1 cellular context compared by ENCODE assay signal in genomic region chr19:51508059-51508733, GRCh38.
A peak's percentile ranks its signal among the peaks of the same experiment; 100 is the strongest.
TF ChIP-seq lines count a peak whose summit lies in the region.

No MANE protein-coding gene starts in this region.

TF ChIP-seq in K562, 482 proteins besides CTCF, POLR2A, EP300 and RAD21 (continued from another document and continues in another):
- TF ChIP-seq ZNF518B (CRISPR knock-in tag; IDR thresholded peaks at IDR 0.05) (no peak), TBP (optimal IDR thresholded peaks at IDR 0.05; ENCODE audit: low read depth, low read length) (peak; percentile 3), HOXB6 (CRISPR knock-in tag; IDR thresholded peaks at IDR 0.05; ENCODE audit: borderline replicate concordance) (no peak), ARID1B (IDR thresholded peaks at IDR 0.05) (peak; percentile 99), MXD1 (CRISPR knock-in tag; IDR thresholded peaks at IDR 0.05; ENCODE audit: borderline replicate concordance, poor library complexity, severe bottlenecking) (no peak), KAT8 (IDR thresholded peaks at IDR 0.05; ENCODE audit: low read depth) (no peak), ZNF175 (CRISPR knock-in tag; IDR thresholded peaks at IDR 0.05; ENCODE audit: low read depth) (peak; percentile 73; the same call in 1 of the 2 replicates), PHF8 (IDR thresholded peaks at IDR 0.05; ENCODE audit: borderline replicate concordance, low read length) (no peak), PTTG1 (tag; IDR thresholded peaks at IDR 0.05; ENCODE audit: low read depth) (no peak; the same call in 1 of the 2 replicates), SP1 (CRISPR knock-in tag; IDR thresholded peaks at IDR 0.05) (peak; percentile 55; the same call in 1 of the 2 replicates), ZBTB49 (CRISPR knock-in tag; IDR thresholded peaks at IDR 0.05; ENCODE audit: borderline replicate concordance) (no peak), ZNF586 (CRISPR knock-in tag; conservative IDR thresholded peaks at IDR 0.05) (no peak), AFF1 (IDR thresholded peaks at IDR 0.05; ENCODE audit: low read depth in 1 of 2, partially characterized antibody in 2 of 2) (peak in 1 of 2 experiments; percentile 52), TCF7L2 (IDR thresholded peaks at IDR 0.05; ENCODE audit: low read depth, low read length) (no peak), BMI1 (IDR thresholded peaks at IDR 0.05; ENCODE audit: low read length) (no peak), GABPB1 (CRISPR knock-in tag; IDR thresholded peaks at IDR 0.05) (peak; percentile 47; the same call in 1 of the 2 replicates), CBX2 (IDR thresholded peaks at IDR 0.05; ENCODE audit: insufficient read depth, low read length, poor library complexity, severe bottlenecking) (no peak)
- TF ChIP-seq, protein P1, sequence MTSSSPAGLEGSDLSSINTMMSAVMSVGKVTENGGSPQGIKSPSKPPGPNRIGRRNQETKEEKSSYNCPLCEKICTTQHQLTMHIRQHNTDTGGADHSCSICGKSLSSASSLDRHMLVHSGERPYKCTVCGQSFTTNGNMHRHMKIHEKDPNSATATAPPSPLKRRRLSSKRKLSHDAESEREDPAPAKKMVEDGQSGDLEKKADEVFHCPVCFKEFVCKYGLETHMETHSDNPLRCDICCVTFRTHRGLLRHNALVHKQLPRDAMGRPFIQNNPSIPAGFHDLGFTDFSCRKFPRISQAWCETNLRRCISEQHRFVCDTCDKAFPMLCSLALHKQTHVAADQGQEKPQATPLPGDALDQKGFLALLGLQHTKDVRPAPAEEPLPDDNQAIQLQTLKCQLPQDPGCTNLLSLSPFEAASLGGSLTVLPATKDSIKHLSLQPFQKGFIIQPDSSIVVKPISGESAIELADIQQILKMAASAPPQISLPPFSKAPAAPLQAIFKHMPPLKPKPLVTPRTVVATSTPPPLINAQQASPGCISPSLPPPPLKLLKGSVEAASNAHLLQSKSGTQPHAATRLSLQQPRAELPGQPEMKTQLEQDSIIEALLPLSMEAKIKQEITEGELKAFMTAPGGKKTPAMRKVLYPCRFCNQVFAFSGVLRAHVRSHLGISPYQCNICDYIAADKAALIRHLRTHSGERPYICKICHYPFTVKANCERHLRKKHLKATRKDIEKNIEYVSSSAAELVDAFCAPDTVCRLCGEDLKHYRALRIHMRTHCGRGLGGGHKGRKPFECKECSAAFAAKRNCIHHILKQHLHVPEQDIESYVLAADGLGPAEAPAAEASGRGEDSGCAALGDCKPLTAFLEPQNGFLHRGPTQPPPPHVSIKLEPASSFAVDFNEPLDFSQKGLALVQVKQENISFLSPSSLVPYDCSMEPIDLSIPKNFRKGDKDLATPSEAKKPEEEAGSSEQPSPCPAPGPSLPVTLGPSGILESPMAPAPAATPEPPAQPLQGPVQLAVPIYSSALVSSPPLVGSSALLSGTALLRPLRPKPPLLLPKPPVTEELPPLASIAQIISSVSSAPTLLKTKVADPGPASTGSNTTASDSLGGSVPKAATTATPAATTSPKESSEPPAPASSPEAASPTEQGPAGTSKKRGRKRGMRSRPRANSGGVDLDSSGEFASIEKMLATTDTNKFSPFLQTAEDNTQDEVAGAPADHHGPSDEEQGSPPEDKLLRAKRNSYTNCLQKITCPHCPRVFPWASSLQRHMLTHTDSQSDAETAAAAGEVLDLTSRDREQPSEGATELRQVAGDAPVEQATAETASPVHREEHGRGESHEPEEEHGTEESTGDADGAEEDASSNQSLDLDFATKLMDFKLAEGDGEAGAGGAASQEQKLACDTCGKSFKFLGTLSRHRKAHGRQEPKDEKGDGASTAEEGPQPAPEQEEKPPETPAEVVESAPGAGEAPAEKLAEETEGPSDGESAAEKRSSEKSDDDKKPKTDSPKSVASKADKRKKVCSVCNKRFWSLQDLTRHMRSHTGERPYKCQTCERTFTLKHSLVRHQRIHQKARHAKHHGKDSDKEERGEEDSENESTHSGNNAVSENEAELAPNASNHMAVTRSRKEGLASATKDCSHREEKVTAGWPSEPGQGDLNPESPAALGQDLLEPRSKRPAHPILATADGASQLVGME (CRISPR knock-in tag; IDR thresholded peaks at IDR 0.05) = no peak
- TF ChIP-seq, protein P2, sequence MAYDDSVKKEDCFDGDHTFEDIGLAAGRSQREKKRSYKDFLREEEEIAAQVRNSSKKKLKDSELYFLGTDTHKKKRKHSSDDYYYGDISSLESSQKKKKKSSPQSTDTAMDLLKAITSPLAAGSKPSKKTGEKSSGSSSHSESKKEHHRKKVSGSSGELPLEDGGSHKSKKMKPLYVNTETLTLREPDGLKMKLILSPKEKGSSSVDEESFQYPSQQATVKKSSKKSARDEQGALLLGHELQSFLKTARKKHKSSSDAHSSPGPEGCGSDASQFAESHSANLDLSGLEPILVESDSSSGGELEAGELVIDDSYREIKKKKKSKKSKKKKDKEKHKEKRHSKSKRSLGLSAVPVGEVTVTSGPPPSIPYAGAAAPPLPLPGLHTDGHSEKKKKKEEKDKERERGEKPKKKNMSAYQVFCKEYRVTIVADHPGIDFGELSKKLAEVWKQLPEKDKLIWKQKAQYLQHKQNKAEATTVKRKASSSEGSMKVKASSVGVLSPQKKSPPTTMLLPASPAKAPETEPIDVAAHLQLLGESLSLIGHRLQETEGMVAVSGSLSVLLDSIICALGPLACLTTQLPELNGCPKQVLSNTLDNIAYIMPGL (CRISPR knock-in tag; IDR thresholded peaks at IDR 0.05) = no peak
- TF ChIP-seq, protein P3, sequence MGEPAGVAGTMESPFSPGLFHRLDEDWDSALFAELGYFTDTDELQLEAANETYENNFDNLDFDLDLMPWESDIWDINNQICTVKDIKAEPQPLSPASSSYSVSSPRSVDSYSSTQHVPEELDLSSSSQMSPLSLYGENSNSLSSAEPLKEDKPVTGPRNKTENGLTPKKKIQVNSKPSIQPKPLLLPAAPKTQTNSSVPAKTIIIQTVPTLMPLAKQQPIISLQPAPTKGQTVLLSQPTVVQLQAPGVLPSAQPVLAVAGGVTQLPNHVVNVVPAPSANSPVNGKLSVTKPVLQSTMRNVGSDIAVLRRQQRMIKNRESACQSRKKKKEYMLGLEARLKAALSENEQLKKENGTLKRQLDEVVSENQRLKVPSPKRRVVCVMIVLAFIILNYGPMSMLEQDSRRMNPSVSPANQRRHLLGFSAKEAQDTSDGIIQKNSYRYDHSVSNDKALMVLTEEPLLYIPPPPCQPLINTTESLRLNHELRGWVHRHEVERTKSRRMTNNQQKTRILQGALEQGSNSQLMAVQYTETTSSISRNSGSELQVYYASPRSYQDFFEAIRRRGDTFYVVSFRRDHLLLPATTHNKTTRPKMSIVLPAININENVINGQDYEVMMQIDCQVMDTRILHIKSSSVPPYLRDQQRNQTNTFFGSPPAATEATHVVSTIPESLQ (CRISPR knock-in tag; IDR thresholded peaks at IDR 0.05) = no peak
- TF ChIP-seq, protein P4, sequence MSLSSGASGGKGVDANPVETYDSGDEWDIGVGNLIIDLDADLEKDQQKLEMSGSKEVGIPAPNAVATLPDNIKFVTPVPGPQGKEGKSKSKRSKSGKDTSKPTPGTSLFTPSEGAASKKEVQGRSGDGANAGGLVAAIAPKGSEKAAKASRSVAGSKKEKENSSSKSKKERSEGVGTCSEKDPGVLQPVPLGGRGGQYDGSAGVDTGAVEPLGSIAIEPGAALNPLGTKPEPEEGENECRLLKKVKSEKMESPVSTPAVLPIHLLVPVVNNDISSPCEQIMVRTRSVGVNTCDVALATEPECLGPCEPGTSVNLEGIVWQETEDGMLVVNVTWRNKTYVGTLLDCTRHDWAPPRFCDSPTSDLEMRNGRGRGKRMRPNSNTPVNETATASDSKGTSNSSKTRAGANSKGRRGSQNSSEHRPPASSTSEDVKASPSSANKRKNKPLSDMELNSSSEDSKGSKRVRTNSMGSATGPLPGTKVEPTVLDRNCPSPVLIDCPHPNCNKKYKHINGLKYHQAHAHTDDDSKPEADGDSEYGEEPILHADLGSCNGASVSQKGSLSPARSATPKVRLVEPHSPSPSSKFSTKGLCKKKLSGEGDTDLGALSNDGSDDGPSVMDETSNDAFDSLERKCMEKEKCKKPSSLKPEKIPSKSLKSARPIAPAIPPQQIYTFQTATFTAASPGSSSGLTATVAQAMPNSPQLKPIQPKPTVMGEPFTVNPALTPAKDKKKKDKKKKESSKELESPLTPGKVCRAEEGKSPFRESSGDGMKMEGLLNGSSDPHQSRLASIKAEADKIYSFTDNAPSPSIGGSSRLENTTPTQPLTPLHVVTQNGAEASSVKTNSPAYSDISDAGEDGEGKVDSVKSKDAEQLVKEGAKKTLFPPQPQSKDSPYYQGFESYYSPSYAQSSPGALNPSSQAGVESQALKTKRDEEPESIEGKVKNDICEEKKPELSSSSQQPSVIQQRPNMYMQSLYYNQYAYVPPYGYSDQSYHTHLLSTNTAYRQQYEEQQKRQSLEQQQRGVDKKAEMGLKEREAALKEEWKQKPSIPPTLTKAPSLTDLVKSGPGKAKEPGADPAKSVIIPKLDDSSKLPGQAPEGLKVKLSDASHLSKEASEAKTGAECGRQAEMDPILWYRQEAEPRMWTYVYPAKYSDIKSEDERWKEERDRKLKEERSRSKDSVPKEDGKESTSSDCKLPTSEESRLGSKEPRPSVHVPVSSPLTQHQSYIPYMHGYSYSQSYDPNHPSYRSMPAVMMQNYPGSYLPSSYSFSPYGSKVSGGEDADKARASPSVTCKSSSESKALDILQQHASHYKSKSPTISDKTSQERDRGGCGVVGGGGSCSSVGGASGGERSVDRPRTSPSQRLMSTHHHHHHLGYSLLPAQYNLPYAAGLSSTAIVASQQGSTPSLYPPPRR (CRISPR knock-in tag; IDR thresholded peaks at IDR 0.05; ENCODE audit: borderline replicate concordance) = no peak
